8 cellular contexts compared by ENCODE assay signal in genomic region chr6:165662671-165663282, GRCh38. TPM values are rescaled to one million over a fixed set of nuclear protein-coding genes. Genes with fewer than 3 reads are reported as not detected.
A peak's percentile ranks its signal among the peaks of the same experiment; 100 is the strongest.
DNase-seq lines count a peak whose midpoint lies in the region; ATAC-seq and TF ChIP-seq lines count a peak whose summit lies in the region.

PDE10A (minus strand) TSS chr6:165663241; CDS start chr6:165662811, 430 bp downstream.

- H3K27ac ChIP-seq in colonic mucosa (no peak within 1 kb of the TSS), thymus (ENCODE audit: low read depth) (no peak within 1 kb of the TSS)
- no peak within 1 kb of the TSS for H3K27ac ChIP-seq in CD4-positive, alpha-beta T cell (ENCODE audit: low read depth, low read length)

- POLR2A ChIA-PET in CD4-positive, alpha-beta T cell (lab: Charles Lee), result no interaction called here

- H3K4me3 Mint-ChIP-seq in CD4-positive, alpha-beta T cell, result no peak within 1 kb of the TSS

- peaks cover 50% of the 10 kb centered on the region for H3K27me3 Mint-ChIP-seq in CD4-positive, alpha-beta T cell

- no peak for ATAC-seq in CD4-positive, alpha-beta T cell (ENCODE audit: poor library complexity)

- TF ChIP-seq POLR2A in lower leg skin (IDR thresholded peaks at IDR 0.05), result no peak

- no peak within 1 kb of the TSS for H3K27ac Mint-ChIP-seq in CD4-positive, alpha-beta T cell

- H3K9me3 ChIP-seq in colonic mucosa (no peaks in the 10 kb centered on the region), thymus (ENCODE audit: control insufficient read depth) (no peaks in the 10 kb centered on the region)
- H3K9me3 ChIP-seq in CD4-positive, alpha-beta T cell (ENCODE audit: control insufficient read depth, low read length), result no peaks in the 10 kb centered on the region

- H3K36me3 ChIP-seq in colonic mucosa (no peaks in the 10 kb centered on the region), thymus (ENCODE audit: control insufficient read depth, insufficient read depth) (no peaks in the 10 kb centered on the region)

- H3K9me3 Mint-ChIP-seq in CD4-positive, alpha-beta T cell, result no peaks in the 10 kb centered on the region

- H3K9ac ChIP-seq in colonic mucosa (ENCODE audit: low read depth in 2 of 2, low read length in 2 of 2), result no peak within 1 kb of the TSS

- peaks cover 56% of the 10 kb centered on the region for H3K27me3 ChIP-seq in colonic mucosa
- H3K27me3 ChIP-seq in thymus (ENCODE audit: control insufficient read depth, insufficient read depth), result peaks cover 60% of the 10 kb centered on the region
- H3K27me3 ChIP-seq in CD4-positive, alpha-beta T cell (ENCODE audit: control insufficient read depth, insufficient read depth, low read length), result peaks cover 58% of the 10 kb centered on the region

- peaks cover 5% of the 10 kb centered on the region for H3K4me1 Mint-ChIP-seq in CD4-positive, alpha-beta T cell (ENCODE audit: low read depth)

- TF ChIP-seq CTCF in colonic mucosa (IDR thresholded peaks at IDR 0.05), result no peak
- TF ChIP-seq CTCF in lower leg skin (IDR thresholded peaks at IDR 0.05), result no peak
- TF ChIP-seq CTCF in CD4-positive, alpha-beta T cell (IDR thresholded peaks at IDR 0.05), result no peak

- no peaks in the 10 kb centered on the region for H3K36me3 Mint-ChIP-seq in CD4-positive, alpha-beta T cell (ENCODE audit: low read depth)

- intact Hi-C loops in colonic mucosa (cut with DNase I) (no loop called here), lower leg skin (cut with DNase I; ENCODE audit: low total_unique reads) (no loop called here)
- intact Hi-C loops in CD4-positive, alpha-beta T cell (cut with DNase I, micrococcal nuclease), result no loop called here

- CTCF ChIA-PET in CD4-positive, alpha-beta T cell (lab: Charles Lee), result no interaction called here

- 0% methylated on average over 9 to 10 of the region's 81 CpGs for WGBS in lower leg skin, 2 donors
- WGBS in thymus, result 1% methylated on average over 81 of the region's 81 CpGs

- no peaks in the 10 kb centered on the region for H3K4me1 ChIP-seq in colonic mucosa
- H3K4me1 ChIP-seq in thymus (ENCODE audit: control insufficient read depth, insufficient read depth, low read length), result no peaks in the 10 kb centered on the region

- DNase-seq in A172 (ENCODE audit: low spot score), result peak; percentile 37
- peak; percentile 50 for DNase-seq in HT1080 (ENCODE audit: low read depth)
- no peak for DNase-seq in colonic mucosa
- DNase-seq in lower leg skin (ENCODE audit: low spot score in 2 of 2), result peak in 1 of 2 donors; percentile 73
- no peak for DNase-seq in CD4-positive, alpha-beta T cell
- no peak for DNase-seq in foreskin melanocyte
- no peak for DNase-seq in DMS153 treated with DMSO at 0.1 percent for 48 hours (lab: John Stamatoyannopoulos, UW; ENCODE audit: unreplicated experiment)

- H3K4me3 ChIP-seq in colonic mucosa (peak within 1 kb of the TSS; percentile 25), lower leg skin (ENCODE audit: low read depth, poor library complexity, severe bottlenecking) (peak within 1 kb of the TSS; percentile 42), thymus (ENCODE audit: low read length) (peak within 1 kb of the TSS; percentile 26)

RNA-seq across cellular contexts. Expression of gene PDE10A, which starts in this region (rescaled TPM):
- total RNA-seq in A172 (2014; rRNA removed; shearing (Covaris generic)), result 12.1 and 13.9 TPM in 2 replicates
- 2.9 and 4.4 TPM in 2 replicates for total RNA-seq in HT1080 (2014; rRNA removed; shearing (Covaris generic))
- 4.9 and 6.7 TPM in 2 replicates for polyA plus RNA-seq in HT1080 (2015; cell fraction: cytosol; rRNA removed)
- polyA plus RNA-seq in HT1080 (2015; cell fraction: nucleus; rRNA removed), result 7.7 and 8.5 TPM in 2 replicates
- 1 to 10 TPM in 1 of 2 donors, under 1 TPM in 1; 0.37 to 3.4 TPM for total RNA-seq in colonic mucosa
- total RNA-seq in lower leg skin, result 1 to 10 TPM in 2 of 4 donors, under 1 TPM in 2; 0.54 to 4.4 (median 0.98) TPM
- 3.2 TPM for polyA plus RNA-seq in thymus
- not detected for total RNA-seq in CD4-positive, alpha-beta T cell

Comparison
In these comparisons a context has a peak if more than half of its experiments do, and no peak if none do; other contexts are left out.
1. DNase-seq: peak in A172 (single experiment) and HT1080 (single experiment); none in colonic mucosa (single experiment), CD4-positive, alpha-beta T cell (0 of 10), foreskin melanocyte (single experiment) and DMS153 treated with DMSO at 0.1 percent for 48 hours (single experiment).
2. Peak in every context shown above with its lines, with median percentiles within 50 percentile points of each other: H3K4me3 ChIP-seq.